ENCODE assay signal across 20 cellular contexts in the genomic region with DNA sequence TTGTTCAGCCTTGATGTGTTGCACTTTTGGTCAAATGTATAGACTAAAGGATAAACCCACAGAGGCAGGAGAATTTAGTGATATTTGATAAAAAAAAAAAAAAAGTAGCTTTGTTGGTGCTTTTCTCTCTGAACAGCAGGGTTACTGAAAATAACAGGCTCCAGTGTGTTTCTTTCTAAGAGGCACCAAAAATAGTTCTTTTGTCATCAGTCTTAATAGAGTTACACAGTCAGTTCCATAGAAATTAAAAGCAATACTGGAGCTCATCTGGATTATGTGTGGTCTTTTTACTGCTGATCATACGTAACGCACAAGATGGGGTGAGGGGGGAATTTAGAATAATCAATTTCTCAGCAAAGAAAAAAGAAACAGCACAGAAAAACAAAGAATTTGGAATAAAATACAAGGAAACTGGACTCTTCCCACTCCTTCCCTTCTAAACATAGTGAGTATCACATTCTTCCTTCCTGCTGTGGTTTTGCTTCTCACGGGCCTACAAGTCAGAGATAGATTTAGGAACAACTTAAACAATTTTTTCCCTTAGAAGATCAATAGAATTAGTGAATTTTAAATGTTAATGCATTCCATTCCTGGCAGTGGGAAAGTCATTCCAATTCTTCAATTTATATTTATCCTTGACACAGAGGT.
DNase-seq lines count a peak whose midpoint lies in the region; ATAC-seq and TF ChIP-seq lines count a peak whose summit lies in the region.
"Had no signal": no experiment of that assay in that cellular context is flagged by ENCODE, and none has a peak within 500 bp of the region (broad histone marks: within the 10 kb centered on the region; RNA-seq: fewer than 3 reads in every experiment).

No MANE protein-coding gene starts in this region.

- H3K4me3 ChIP-seq in heart left ventricle (no peak overlapping the region), mesenchymal stem cell (ENCODE audit: insufficient read depth in 1 of 2, low read depth in 1 of 2, low read length in 2 of 2) (no peak overlapping the region), smooth muscle cell (no peak overlapping the region)
- H3K4me3 ChIP-seq in CD8-positive, alpha-beta memory T cell (ENCODE audit: low read length), result no peak overlapping the region
- H3K4me3 ChIP-seq: GM12878, K562, PC-9 had no signal

- H4K20me1 ChIP-seq in smooth muscle cell (ENCODE audit: low read depth), result no peaks in the 10 kb centered on the region

- CTCF ChIA-PET in CD8-positive, alpha-beta memory T cell (lab: Charles Lee), result no interaction called here

- TF ChIP-seq POLR2A in heart left ventricle (IDR thresholded peaks at IDR 0.05), result no peak

- no peak overlapping the region for H3K23ac ChIP-seq in mesenchymal stem cell (ENCODE audit: low read length in 2 of 2)

- DNase-seq in heart left ventricle, result no peak
- no peak for DNase-seq in Right ventricle myocardium inferior (ENCODE audit: missing footprints)
- peak; percentile 43 for DNase-seq in mesenchymal stem cell
- no peak for DNase-seq in smooth muscle cell (lab: John Stamatoyannopoulos, UW; ENCODE audit: unreplicated experiment)
- DNase-seq in CD8-positive, alpha-beta memory T cell, result no peak
- DNase-seq in activated CD4-positive, alpha-beta T cell treated with anti-CD3 and anti-CD28 coated beads, Interleukin-2, amount 50 U/mL, for 4 hours, result no peak
- DNase-seq: COR-L47, NCI-H1092, NCI-H1694, NCI-H2107, NCI-H446, NCI-H748 treated with DMSO at 0.1 percent for 48 hours, PC-9, SHP77 had no signal

- H3K4ac ChIP-seq in mesenchymal stem cell (ENCODE audit: low read depth in 1 of 2, low read length in 2 of 2), result no peak overlapping the region

- intact Hi-C loops in heart left ventricle (cut with DNase I) (loop anchor here in 2 of 10 donors (10.0 kb wide), 2 partner anchors 122 to 132 kb away; no protein-coding TSS in a partner anchor), Right ventricle myocardium inferior (cut with DNase I) (loop anchor here (10.0 kb wide), 1 partner anchor 402 kb away; no protein-coding TSS in a partner anchor)

- H3K4me1 Mint-ChIP-seq in brain, result peaks cover 55% of the 10 kb centered on the region
- peaks cover 5 to 18% (median 13%) of the 10 kb centered on the region in 3 donors for H3K4me1 Mint-ChIP-seq in CD8-positive, alpha-beta memory T cell

- H3K27me3 ChIP-seq in heart left ventricle (no peaks in the 10 kb centered on the region), mesenchymal stem cell (ENCODE audit: control insufficient read depth in 1 of 2, insufficient read depth in 1 of 2, low read length in 2 of 2) (no peaks in the 10 kb centered on the region), smooth muscle cell (ENCODE audit: low read depth) (no peaks in the 10 kb centered on the region)
- H3K27me3 ChIP-seq in CD8-positive, alpha-beta memory T cell (ENCODE audit: insufficient read depth, low read length, poor library complexity, severe bottlenecking), result no peaks in the 10 kb centered on the region

- no peak overlapping the region for H2BK12ac ChIP-seq in mesenchymal stem cell (ENCODE audit: low read length in 2 of 2)

- H3K14ac ChIP-seq in mesenchymal stem cell (ENCODE audit: low read length in 2 of 2), result no peak overlapping the region

- H3K27me3 Mint-ChIP-seq in brain, result peaks cover 3% of the 10 kb centered on the region
- no peaks in the 10 kb centered on the region for H3K27me3 Mint-ChIP-seq in CD8-positive, alpha-beta memory T cell

- peak overlapping the region in 2 of 5 experiments; percentile 3 to 18 for H3K4me3 Mint-ChIP-seq in brain
- no peak overlapping the region for H3K4me3 Mint-ChIP-seq in CD8-positive, alpha-beta memory T cell

- H3K9ac ChIP-seq in mesenchymal stem cell (ENCODE audit: low read length), result no peak overlapping the region
- peak overlapping the region; percentile 78 for H3K9ac ChIP-seq in smooth muscle cell (ENCODE audit: low read depth)

- H3K4me1 ChIP-seq in heart left ventricle, result peaks cover 0 to 45% (median 33%) of the 10 kb centered on the region in 12 donors
- H3K4me1 ChIP-seq in mesenchymal stem cell (ENCODE audit: control insufficient read depth, insufficient read depth, low read depth, low read length), result peaks cover 3% of the 10 kb centered on the region
- peaks cover 14% of the 10 kb centered on the region for H3K4me1 ChIP-seq in smooth muscle cell (ENCODE audit: low read depth)
- H3K4me1 ChIP-seq in CD8-positive, alpha-beta memory T cell (ENCODE audit: insufficient read depth, low read length), result no peaks in the 10 kb centered on the region

- H2BK120ac ChIP-seq in mesenchymal stem cell (ENCODE audit: low read depth, low read length), result no peak overlapping the region

- H3K36me3 ChIP-seq in heart left ventricle, result no peaks in the 10 kb centered on the region
- no peaks in the 10 kb centered on the region for H3K36me3 ChIP-seq in mesenchymal stem cell (ENCODE audit: control insufficient read depth in 1 of 2, insufficient read depth in 2 of 2, low read depth in 1 of 2, low read length in 2 of 2)
- H3K36me3 ChIP-seq in smooth muscle cell (ENCODE audit: low read depth), result no peaks in the 10 kb centered on the region
- H3K36me3 ChIP-seq in CD8-positive, alpha-beta memory T cell (ENCODE audit: insufficient read depth, low read length), result no peaks in the 10 kb centered on the region

- H3K9me3 Mint-ChIP-seq in brain, result peaks cover 0 to 2% (median 0%) of the 10 kb centered on the region in 5 experiments
- no peaks in the 10 kb centered on the region for H3K9me3 Mint-ChIP-seq in CD8-positive, alpha-beta memory T cell

- H3F3A ChIP-seq in smooth muscle cell (ENCODE audit: low read depth), result peaks cover 5% of the 10 kb centered on the region

- no peak overlapping the region for H2BK15ac ChIP-seq in mesenchymal stem cell (ENCODE audit: low read depth, poor library complexity, severe bottlenecking)

- no peak overlapping the region for H2AK5ac ChIP-seq in mesenchymal stem cell (ENCODE audit: low read length, severe bottlenecking)

- no peak overlapping the region for H2BK5ac ChIP-seq in mesenchymal stem cell (ENCODE audit: low read depth, low read length, poor library complexity, severe bottlenecking)

- no peak overlapping the region for H4K8ac ChIP-seq in mesenchymal stem cell (ENCODE audit: low read length)

- no peak overlapping the region for H4K91ac ChIP-seq in mesenchymal stem cell (ENCODE audit: low read length)

- H2AFZ ChIP-seq in mesenchymal stem cell (ENCODE audit: low read depth, low read length) (no peak overlapping the region), smooth muscle cell (ENCODE audit: low read depth) (peak overlapping the region; percentile 38)
- H2AFZ ChIP-seq: PC-9 had no signal

- no peaks in the 10 kb centered on the region for H3K79me1 ChIP-seq in mesenchymal stem cell (replicated peaks; ENCODE audit: low read length, poor library complexity, severe bottlenecking)

- H3K9me3 ChIP-seq in heart left ventricle, result no peaks in the 10 kb centered on the region
- no peaks in the 10 kb centered on the region for H3K9me3 ChIP-seq in mesenchymal stem cell (ENCODE audit: control insufficient read depth, low read length)
- no peaks in the 10 kb centered on the region for H3K9me3 ChIP-seq in smooth muscle cell (replicated peaks; ENCODE audit: low read depth)
- no peaks in the 10 kb centered on the region for H3K9me3 ChIP-seq in CD8-positive, alpha-beta memory T cell (ENCODE audit: low read length)

- H3K79me2 ChIP-seq in smooth muscle cell (ENCODE audit: low read depth), result no peaks in the 10 kb centered on the region

- 43 to 60% (median 47%) methylated on average over 3 of the region's 3 CpGs for WGBS in heart left ventricle, 4 donors
- no CpG with 5 or more reads among the region's 3 CpGs for WGBS in mesenchymal stem cell
- 34% methylated on average over 3 of the region's 3 CpGs for WGBS in smooth muscle cell (ENCODE audit: low lambda C conversion rate)

- peak overlapping the region in 9 of 12 donors; percentile 5 to 50 (median 24) for H3K27ac ChIP-seq in heart left ventricle
- no peak overlapping the region for H3K27ac ChIP-seq in mesenchymal stem cell (ENCODE audit: low read length, poor library complexity, severe bottlenecking)
- H3K27ac ChIP-seq in smooth muscle cell (ENCODE audit: low read depth), result peak overlapping the region; percentile 95
- no peak overlapping the region for H3K27ac ChIP-seq in CD8-positive, alpha-beta memory T cell (ENCODE audit: low read depth, low read length)
- H3K27ac ChIP-seq: 22Rv1, C4-2B, PC-9 had no signal

- POLR2A ChIA-PET in CD8-positive, alpha-beta memory T cell (lab: Charles Lee), result no interaction called here

- H3K4me2 ChIP-seq in mesenchymal stem cell (ENCODE audit: low read length, poor library complexity, severe bottlenecking) (no peak overlapping the region), smooth muscle cell (peak overlapping the region; percentile 13)
- H3K4me2 ChIP-seq: PC-9 had no signal

- no peaks in the 10 kb centered on the region for H3K36me3 Mint-ChIP-seq in brain
- no peaks in the 10 kb centered on the region for H3K36me3 Mint-ChIP-seq in CD8-positive, alpha-beta memory T cell

- peak overlapping the region in 4 of 5 experiments; percentile 9 to 82 (median 60) for H3K27ac Mint-ChIP-seq in brain
- no peak overlapping the region for H3K27ac Mint-ChIP-seq in CD8-positive, alpha-beta memory T cell

- no peak overlapping the region for H3K18ac ChIP-seq in mesenchymal stem cell (ENCODE audit: low read depth in 1 of 2, low read length in 2 of 2)

- peak in 1 of 4 donors; percentile 38 for ATAC-seq in heart left ventricle
- no peak for ATAC-seq in Right ventricle myocardium inferior
- no peak for ATAC-seq in HG03108 (IDR thresholded peaks at IDR 0.05; ENCODE audit: unreplicated experiment)
- ATAC-seq: GM12878, K562 had no signal

- TF ChIP-seq CTCF in heart left ventricle (IDR thresholded peaks at IDR 0.05), result no peak
- no peak for TF ChIP-seq CTCF in brain (conservative IDR thresholded peaks at IDR 0.05)
- no peak for TF ChIP-seq CTCF in smooth muscle cell (IDR thresholded peaks at IDR 0.05; ENCODE audit: borderline replicate concordance, insufficient read depth, poor library complexity, severe bottlenecking)

Comparison
In these comparisons a context has a peak if more than half of its experiments do, and no peak if none do; other contexts are left out.
1. H3K27ac ChIP-seq: peak in heart left ventricle (9 of 12) and smooth muscle cell (single experiment); none in mesenchymal stem cell (single experiment) and CD8-positive, alpha-beta memory T cell (single experiment).
2. H3K27ac Mint-ChIP-seq: peak in brain (4 of 5); none in CD8-positive, alpha-beta memory T cell (0 of 8).